In the genomic region with DNA sequence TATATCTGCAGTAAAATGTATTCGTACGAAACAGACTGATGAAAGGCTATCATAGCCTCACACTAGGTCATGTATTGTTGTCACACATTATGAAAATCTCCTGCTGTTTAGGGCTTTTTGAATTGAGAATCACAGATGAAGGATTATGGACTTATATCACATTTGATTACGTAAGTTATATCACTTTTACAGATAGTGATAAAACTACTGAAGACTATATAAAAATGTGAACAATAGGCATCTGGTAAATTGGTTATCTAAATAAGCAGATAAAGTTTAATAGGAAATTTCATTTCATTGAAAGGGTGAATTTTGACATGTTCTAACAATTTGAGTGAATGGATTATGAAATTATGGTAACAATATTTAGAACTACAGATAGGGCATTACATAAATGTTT, we compare ENCODE assay signal across 1 cellular context.
TF ChIP-seq lines count a peak whose summit lies in the region.

No MANE protein-coding gene starts in this region.

TF ChIP-seq in HEK293, 187 proteins besides CTCF, POLR2A, EP300 and RAD21 (continued from another document):
- TF ChIP-seq, protein P1, sequence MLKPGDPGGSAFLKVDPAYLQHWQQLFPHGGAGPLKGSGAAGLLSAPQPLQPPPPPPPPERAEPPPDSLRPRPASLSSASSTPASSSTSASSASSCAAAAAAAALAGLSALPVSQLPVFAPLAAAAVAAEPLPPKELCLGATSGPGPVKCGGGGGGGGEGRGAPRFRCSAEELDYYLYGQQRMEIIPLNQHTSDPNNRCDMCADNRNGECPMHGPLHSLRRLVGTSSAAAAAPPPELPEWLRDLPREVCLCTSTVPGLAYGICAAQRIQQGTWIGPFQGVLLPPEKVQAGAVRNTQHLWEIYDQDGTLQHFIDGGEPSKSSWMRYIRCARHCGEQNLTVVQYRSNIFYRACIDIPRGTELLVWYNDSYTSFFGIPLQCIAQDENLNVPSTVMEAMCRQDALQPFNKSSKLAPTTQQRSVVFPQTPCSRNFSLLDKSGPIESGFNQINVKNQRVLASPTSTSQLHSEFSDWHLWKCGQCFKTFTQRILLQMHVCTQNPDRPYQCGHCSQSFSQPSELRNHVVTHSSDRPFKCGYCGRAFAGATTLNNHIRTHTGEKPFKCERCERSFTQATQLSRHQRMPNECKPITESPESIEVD (tag by site-specific recombination; IDR thresholded peaks at IDR 0.05), result peak; percentile 94
- TF ChIP-seq ZNF146 (tag by site-specific recombination; IDR thresholded peaks at IDR 0.05) (no peak), ZNF837 (tag by site-specific recombination; IDR thresholded peaks at IDR 0.05) (no peak), ZIC2 (tag by site-specific recombination; IDR thresholded peaks at IDR 0.05) (peak; percentile 38; the same call in 1 of the 2 replicates), FEZF1 (tag by site-specific recombination; IDR thresholded peaks at IDR 0.05) (peak; percentile 37; the same call in 1 of the 2 replicates), ZNF19 (tag by site-specific recombination; IDR thresholded peaks at IDR 0.05; ENCODE audit: low read depth) (no peak), EGR2 (tag by site-specific recombination; IDR thresholded peaks at IDR 0.05; ENCODE audit: low read depth) (no peak), ZNF664 (tag by site-specific recombination; IDR thresholded peaks at IDR 0.05) (no peak)
- TF ChIP-seq, protein P2, sequence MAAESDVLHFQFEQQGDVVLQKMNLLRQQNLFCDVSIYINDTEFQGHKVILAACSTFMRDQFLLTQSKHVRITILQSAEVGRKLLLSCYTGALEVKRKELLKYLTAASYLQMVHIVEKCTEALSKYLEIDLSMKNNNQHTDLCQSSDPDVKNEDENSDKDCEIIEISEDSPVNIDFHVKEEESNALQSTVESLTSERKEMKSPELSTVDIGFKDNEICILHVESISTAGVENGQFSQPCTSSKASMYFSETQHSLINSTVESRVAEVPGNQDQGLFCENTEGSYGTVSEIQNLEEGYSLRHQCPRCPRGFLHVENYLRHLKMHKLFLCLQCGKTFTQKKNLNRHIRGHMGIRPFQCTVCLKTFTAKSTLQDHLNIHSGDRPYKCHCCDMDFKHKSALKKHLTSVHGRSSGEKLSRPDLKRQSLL (tag by site-specific recombination; IDR thresholded peaks at IDR 0.05), result no peak
